In the genomic region with DNA sequence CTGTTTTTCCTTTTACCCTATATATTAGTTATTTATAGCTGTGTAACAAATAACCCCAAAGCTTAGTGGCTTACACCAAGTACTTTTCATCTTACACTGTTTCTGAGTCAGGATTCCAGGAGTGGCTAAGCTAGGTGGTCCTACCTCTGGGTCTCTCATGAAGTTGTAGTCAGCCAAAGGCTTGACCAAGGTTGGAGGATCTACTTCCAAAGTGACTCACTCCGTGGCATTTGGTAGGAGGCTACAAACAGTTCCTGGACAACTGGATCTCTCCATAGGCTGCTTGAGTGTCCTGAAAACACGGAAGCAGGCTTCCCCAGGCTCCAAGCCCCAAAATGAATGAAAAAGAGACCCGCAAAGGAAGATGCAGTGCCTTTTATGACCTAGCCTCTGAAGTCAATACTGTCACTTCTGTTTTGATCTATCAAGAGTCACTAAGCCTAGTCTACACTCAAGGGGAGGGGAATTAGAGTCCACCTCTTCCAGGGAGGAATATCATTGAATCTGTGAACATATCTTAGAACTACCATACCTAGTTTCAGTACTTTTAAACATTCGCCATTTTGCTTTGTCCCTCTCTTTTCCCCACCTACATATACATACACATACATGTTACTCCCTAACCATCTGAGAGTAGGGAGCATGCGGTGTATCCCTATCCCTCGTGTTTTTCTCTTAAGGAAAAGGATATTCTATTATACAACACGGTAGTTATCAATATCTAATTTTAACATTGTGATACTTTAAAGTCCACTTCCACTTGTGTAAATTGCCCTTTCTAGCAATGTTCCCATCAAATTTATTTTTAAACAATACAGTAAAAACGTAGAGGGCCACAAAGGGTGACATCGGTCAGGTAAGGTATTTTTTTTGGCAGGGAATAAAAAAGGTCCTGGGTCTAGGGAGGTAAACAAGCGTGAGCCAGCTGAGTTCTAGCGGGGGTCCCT, we compare ENCODE assay signal across 8 cellular contexts.
DNase-seq lines count a peak whose midpoint lies in the region; ATAC-seq lines count a peak whose summit lies in the region.

No MANE protein-coding gene starts in this region.

- peaks cover 10% of the 10 kb centered on the region; the same call in 1 of the 2 replicates for H3K36me3 ChIP-seq in HAP-1 (replicated peaks)
- no peaks in the 10 kb centered on the region for H3K36me3 ChIP-seq in effector memory CD4-positive, alpha-beta T cell (ENCODE audit: control insufficient read depth, insufficient read depth, low read length)
- H3K36me3 ChIP-seq in mucosa of rectum (ENCODE audit: control insufficient read depth in 2 of 2, insufficient read depth in 2 of 2, low read length in 2 of 2) = no peaks in the 10 kb centered on the region

- DNase-seq in Caki2 (ENCODE audit: low read depth) (peak; percentile 19), HAP-1 (ENCODE audit: low spot score in 2 of 2) (peak; percentile 20 to 21), RPMI7951 (ENCODE audit: low read depth) (peak; percentile 75), NCI-H1694 treated with DMSO at 0.1 percent for 48 hours (lab: John Stamatoyannopoulos, UW) (no peak)
- DNase-seq in effector memory CD4-positive, alpha-beta T cell = no peak
- DNase-seq in central memory CD4-positive, alpha-beta T cell = no peak

- H3K4me3 ChIP-seq in HAP-1 = peak overlapping the region; percentile 90
- peak overlapping the region; percentile 92 for H3K4me3 ChIP-seq in effector memory CD4-positive, alpha-beta T cell (ENCODE audit: insufficient read depth, low read depth, low read length, poor library complexity, severe bottlenecking)
- H3K4me3 ChIP-seq in mucosa of rectum (ENCODE audit: low read length in 2 of 2) = peak overlapping the region; percentile 77 to 99

- H3K4me1 ChIP-seq in HAP-1 = peaks cover 34% of the 10 kb centered on the region
- H3K4me1 ChIP-seq in effector memory CD4-positive, alpha-beta T cell (ENCODE audit: control insufficient read depth, insufficient read depth, low read length, poor library complexity, severe bottlenecking) = peaks cover 15% of the 10 kb centered on the region
- H3K4me1 ChIP-seq in mucosa of rectum (ENCODE audit: control insufficient read depth in 2 of 2, insufficient read depth in 2 of 2, low read length in 2 of 2) = peaks cover 6 to 17% of the 10 kb centered on the region in 2 donors

- H3K27me3 ChIP-seq in HAP-1 (ENCODE audit: low read depth) = no peaks in the 10 kb centered on the region
- no peaks in the 10 kb centered on the region for H3K27me3 ChIP-seq in effector memory CD4-positive, alpha-beta T cell (replicated peaks; ENCODE audit: control insufficient read depth, insufficient read depth, low read length, poor library complexity, severe bottlenecking)
- no peaks in the 10 kb centered on the region for H3K27me3 ChIP-seq in mucosa of rectum (ENCODE audit: control insufficient read depth in 2 of 2, insufficient read depth in 2 of 2, low read length in 2 of 2)

- peak overlapping the region; percentile 97 for H3K27ac ChIP-seq in effector memory CD4-positive, alpha-beta T cell (ENCODE audit: insufficient read depth, low read length, poor library complexity, severe bottlenecking)
- H3K27ac ChIP-seq in mucosa of rectum (ENCODE audit: low read depth in 2 of 2, low read length in 2 of 2) = peak overlapping the region; percentile 91 to 97

- in situ Hi-C loops in Caki2 (cut with HindIII; ENCODE audit: low pct_unique_long_range_greater_than_20kb, low sequenced_read_pairs) (no loop called here), HAP-1 (cut with MboI; ENCODE audit: low sequenced_read_pairs) (loop anchor here (5.0 kb wide), 1 partner anchor 230 kb away; no protein-coding TSS in a partner anchor)

- H3K9me3 ChIP-seq in HAP-1 = no peaks in the 10 kb centered on the region
- no peaks in the 10 kb centered on the region for H3K9me3 ChIP-seq in effector memory CD4-positive, alpha-beta T cell (ENCODE audit: control insufficient read depth, low read length)
- no peaks in the 10 kb centered on the region for H3K9me3 ChIP-seq in mucosa of rectum (ENCODE audit: control insufficient read depth in 2 of 2, low read length in 2 of 2)

- ATAC-seq in HG03139 (IDR thresholded peaks at IDR 0.05; ENCODE audit: unreplicated experiment) = no peak

- H3K9ac ChIP-seq in mucosa of rectum (ENCODE audit: low read depth in 1 of 2, low read length in 2 of 2) = peak overlapping the region; percentile 96 to 98

Comparison
In these comparisons a context has a peak if more than half of its experiments do, and no peak if none do; other contexts are left out.
1. DNase-seq: peak in Caki2 (single experiment), HAP-1 (2 of 2) and RPMI7951 (single experiment); none in effector memory CD4-positive, alpha-beta T cell (0 of 3), central memory CD4-positive, alpha-beta T cell (single experiment) and NCI-H1694 treated with DMSO at 0.1 percent for 48 hours (single experiment).
2. Peak in every context shown above with its lines, with median percentiles within 50 percentile points of each other: H3K4me3 ChIP-seq.